8 cellular contexts compared by ENCODE assay signal in the genomic region with DNA sequence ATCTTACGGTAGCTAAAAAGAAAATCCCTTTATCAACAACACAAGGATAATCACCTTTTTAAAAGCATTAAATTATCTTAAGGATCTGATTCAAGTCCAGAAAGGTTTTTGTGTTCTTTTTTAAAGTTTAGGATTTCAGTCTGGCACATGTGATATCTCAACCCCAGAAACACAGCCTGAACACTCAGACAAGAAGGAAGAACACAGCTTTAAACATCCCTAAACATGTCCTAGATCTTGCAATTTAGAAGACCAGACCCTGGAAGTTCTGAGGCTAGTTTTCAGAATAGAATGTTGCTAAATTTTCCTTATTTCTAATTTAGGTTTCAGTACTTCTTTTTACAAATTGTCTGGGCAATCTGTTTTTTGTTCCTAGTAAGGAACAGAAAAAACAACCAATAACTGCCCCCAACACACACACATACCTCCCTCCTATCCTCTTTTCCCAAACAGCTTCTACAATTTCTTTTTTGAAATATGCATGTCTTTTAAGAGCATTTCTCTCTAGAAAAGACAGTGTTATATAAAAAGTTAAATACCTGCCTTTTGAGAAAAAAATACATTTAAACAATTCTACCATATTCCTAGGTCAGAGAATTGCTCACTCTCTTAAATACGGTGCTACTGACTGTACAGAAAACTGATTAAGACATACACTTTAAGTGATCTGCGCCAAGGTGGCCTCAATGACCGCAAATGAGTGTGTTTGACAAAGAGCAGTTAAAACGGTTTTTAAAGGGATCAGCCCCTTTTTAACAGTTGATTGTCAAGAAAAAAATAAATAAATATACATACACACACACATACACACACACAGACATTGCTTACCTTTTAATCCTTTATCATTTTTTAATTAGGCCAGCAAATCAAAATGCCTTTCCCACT. TPM values are rescaled to one million over a fixed set of nuclear protein-coding genes. Genes with fewer than 3 reads are reported as not detected.
A peak's percentile ranks its signal among the peaks of the same experiment; 100 is the strongest.
DNase-seq lines count a peak whose midpoint lies in the region; ATAC-seq and TF ChIP-seq lines count a peak whose summit lies in the region.

No MANE protein-coding gene starts in this region.

- H3K9me3 ChIP-seq in WERI-Rb-1 (ENCODE audit: severe bottlenecking): no peaks in the 10 kb centered on the region
- H3K9me3 ChIP-seq in thoracic aorta: no peaks in the 10 kb centered on the region

- H3K4me3 Mint-ChIP-seq in immature natural killer cell: peak overlapping the region; percentile 26 to 85 (median 72)

- no peak for ATAC-seq in thoracic aorta (ENCODE audit: insufficient number of reproducible peaks, low FRiP score, low read depth)

- peak overlapping the region; percentile 99 for H3K4me3 ChIP-seq in WERI-Rb-1 (ENCODE audit: low read depth, low read length)
- peak overlapping the region; percentile 76 for H3K4me3 ChIP-seq in thoracic aorta

- H3K36me3 Mint-ChIP-seq in immature natural killer cell: peaks cover 0 to 4% (median 0%) of the 10 kb centered on the region in 3 donors

- peaks cover 12 to 20% of the 10 kb centered on the region in 2 donors for H3K4me1 ChIP-seq in thoracic aorta (ENCODE audit: control insufficient read depth in 1 of 2, low read depth in 2 of 2)

- peaks cover 0 to 7% (median 4%) of the 10 kb centered on the region in 6 donors for H3K9me3 Mint-ChIP-seq in immature natural killer cell

- no peaks in the 10 kb centered on the region for H3K27me3 ChIP-seq in WERI-Rb-1 (ENCODE audit: insufficient read depth, low read depth, severe bottlenecking)
- H3K27me3 ChIP-seq in thoracic aorta (replicated peaks; ENCODE audit: insufficient read depth): no peaks in the 10 kb centered on the region

- H3K4me1 Mint-ChIP-seq in immature natural killer cell: peaks cover 35 to 39% of the 10 kb centered on the region in 2 donors

- no peak overlapping the region for H3K27ac Mint-ChIP-seq in immature natural killer cell

- DNase-seq in NCI-H345 (lab: John Stamatoyannopoulos, UW): peak; percentile 12
- no peak for DNase-seq in NCI-H345 treated with DMSO at 0.1 percent for 48 hours (lab: John Stamatoyannopoulos, UW; ENCODE audit: unreplicated experiment)
- DNase-seq in WERI-Rb-1: peak; percentile 14
- DNase-seq in immature natural killer cell: no peak
- DNase-seq in thoracic aorta (ENCODE audit: low spot score): no peak
- no peak for DNase-seq in iPS-NIHi11 (ENCODE audit: low spot score)
- DNase-seq in NCI-H774 (lab: John Stamatoyannopoulos, UW): no peak
- no peak for DNase-seq in SHP77 treated with DMSO at 0.1 percent for 48 hours (lab: John Stamatoyannopoulos, UW)

- TF ChIP-seq CTCF in WERI-Rb-1 (IDR thresholded peaks at IDR 0.05; ENCODE audit: low read depth, low read length) (no peak), thoracic aorta (IDR thresholded peaks at IDR 0.05) (no peak)

- H3K27me3 Mint-ChIP-seq in immature natural killer cell (ENCODE audit: low read depth in 3 of 3): peaks cover 9 to 42% (median 20%) of the 10 kb centered on the region in 3 donors

- H3K36me3 ChIP-seq in WERI-Rb-1 (peaks cover 8% of the 10 kb centered on the region), thoracic aorta (no peaks in the 10 kb centered on the region)

- peak overlapping the region; percentile 75 for H3K27ac ChIP-seq in WERI-Rb-1
- H3K27ac ChIP-seq in thoracic aorta: peak overlapping the region; percentile 85

RNA-seq across cellular contexts. Expression of a gene that starts 0.8 kb away (rescaled TPM):
- polyA plus RNA-seq in immature natural killer cell: not detected
- 10 to 100 TPM; 13.5 to 30.4 TPM for total RNA-seq in thoracic aorta

Comparison
In these comparisons a context has a peak if more than half of its experiments do, and no peak if none do; other contexts are left out.
1. DNase-seq: peak in NCI-H345 (single experiment) and WERI-Rb-1 (single experiment); none in NCI-H345 treated with DMSO at 0.1 percent for 48 hours (single experiment), immature natural killer cell (0 of 3), thoracic aorta (single experiment), iPS-NIHi11 (single experiment), NCI-H774 (single experiment) and SHP77 treated with DMSO at 0.1 percent for 48 hours (single experiment).